ENCODE assay signal across 27 cellular contexts in genomic region chr3:56938545-56938944, GRCh38.
"Had no signal": no experiment of that assay in that cellular context is flagged by ENCODE, and none has a peak within 500 bp of the region (broad histone marks: within the 10 kb centered on the region; RNA-seq: fewer than 3 reads in every experiment).

No MANE protein-coding gene starts in this region.

- H3K9me3 ChIP-seq: adrenal gland, breast epithelium, colonic mucosa, SJSA1 had no signal

- H3K27me3 ChIP-seq: adrenal gland, breast epithelium, colonic mucosa, SJSA1 had no signal

- H3K27me3 Mint-ChIP-seq: activated naive CD8-positive, alpha-beta T cell treated with anti-CD3 and anti-CD28 coated beads, Interleukin-2, amount 10 ng/mL, durations not matched to agents 7 days and 5 days; T-cell had no signal

- H3K4me1 ChIP-seq: adrenal gland, breast epithelium, colonic mucosa had no signal

- H3K27ac ChIP-seq: adrenal gland, breast epithelium, colonic mucosa, SJSA1 had no signal

- ATAC-seq: activated CD8-positive, alpha-beta T cell treated with anti-CD3 and anti-CD28 coated beads, Interleukin-2, amount 10 ng/mL, durations not matched to agents 7 days and 5 days; T-cell had no signal

- H3K36me3 ChIP-seq: adrenal gland, breast epithelium, colonic mucosa, SJSA1 had no signal

- H3K27ac Mint-ChIP-seq: activated CD8-positive, alpha-beta T cell treated with anti-CD3 and anti-CD28 coated beads, Interleukin-2, amount 10 ng/mL, durations not matched to agents 7 days and 5 days; activated naive CD8-positive, alpha-beta T cell treated with anti-CD3 and anti-CD28 coated beads, Interleukin-2, amount 10 ng/mL, durations not matched to agents 7 days and 5 days; T-cell had no signal

- H3K4me3 ChIP-seq: adrenal gland, breast epithelium, colonic mucosa, SJSA1 had no signal

- DNase-seq: activated CD4-positive, alpha-beta T cell treated with anti-CD3 and anti-CD28 coated beads for 48 hours; activated CD4-positive, alpha-beta T cell treated with anti-CD3 and anti-CD28 coated beads, Interleukin-2, amount 50 U/mL, for 4 hours; activated CD4-positive, CD25-positive, alpha-beta regulatory T cell treated with anti-CD3 and anti-CD28 coated beads, Interleukin-2, amount 50 U/mL, for 72 hours; activated CD8-positive, alpha-beta memory T cell treated with anti-CD3 and anti-CD28 coated beads, Interleukin-2, amount 50 U/mL, for 48 hours; activated CD8-positive, alpha-beta T cell treated with anti-CD3 and anti-CD28 coated beads, Interleukin-2, amount 10 ng/mL, durations not matched to agents 7 days and 5 days; activated naive CD4-positive, alpha-beta T cell treated with anti-CD3 and anti-CD28 coated beads, Interleukin-2, amount 50 U/mL, for 16 hours; activated naive CD8-positive, alpha-beta T cell treated with anti-CD3 and anti-CD28 coated beads, Interleukin-2, amount 10 ng/mL, durations not matched to agents 7 days and 5 days; activated T-cell treated with anti-CD3 and anti-CD28 coated beads, Interleukin-2, amount 50 U/mL, for 1 hour; anterior cingulate cortex; caudate nucleus; colonic mucosa; Karpas-422; NCI-H1105 treated with DMSO at 0.1 percent for 48 hours; NCI-H146; NCI-H1930; NCI-H2107; NCI-H446; NCI-H69; NK-92 treated with Interleukin-12 subunit alpha and Interleukin-12 subunit beta, amount 100 ng/mL, for 24 hours; SHP77; T-cell; T-helper 2 cell; T1000 had no signal

- H3K4me3 Mint-ChIP-seq: activated CD8-positive, alpha-beta T cell treated with anti-CD3 and anti-CD28 coated beads, Interleukin-2, amount 10 ng/mL, durations not matched to agents 7 days and 5 days; activated naive CD8-positive, alpha-beta T cell treated with anti-CD3 and anti-CD28 coated beads, Interleukin-2, amount 10 ng/mL, durations not matched to agents 7 days and 5 days; T-cell had no signal

- FAIRE-seq: RCC 7860 had no signal
